ENCODE assay signal across 7 cellular contexts in genomic region chr14:106753751-106754150, GRCh38.
A peak's percentile ranks its signal among the peaks of the same experiment; 100 is the strongest.
DNase-seq lines count a peak whose midpoint lies in the region; ATAC-seq and TF ChIP-seq lines count a peak whose summit lies in the region.
"Not testable (repeated sequence)": the region's sequence is repeated elsewhere in the genome, so short reads cannot be mapped to it uniquely, and the experiment has no call there.

No MANE protein-coding gene starts in this region.

- POLR2A ChIA-PET in OCI-LY7 (lab: Charles Lee); activated CD4-positive, alpha-beta memory T cell treated with anti-CD3 and anti-CD28 coated beads for 36 hours (lab: Charles Lee); activated CD8-positive, alpha-beta T cell treated with anti-CD3 and anti-CD28 coated beads, Interleukin-2, amount 10 ng/mL, durations not matched to agents 7 days and 5 days (lab: Charles Lee): not testable (repeated sequence)

- TF ChIP-seq CTCF in GM12864 (IDR thresholded peaks at IDR 0.05; ENCODE audit: low read depth, low read length, missing control alignments), result peak; percentile 20
- TF ChIP-seq CTCF in OCI-LY7 (conservative IDR thresholded peaks at IDR 0.05; ENCODE audit: low read length), result peak; percentile 27; the same call in 1 of the 2 replicates

- H3K9me2 ChIP-seq in OCI-LY7 (ENCODE audit: insufficient read depth, low read length), result not testable (repeated sequence)

- peaks cover 17% of the 10 kb centered on the region for H3K4me1 Mint-ChIP-seq in activated CD4-positive, alpha-beta memory T cell treated with anti-CD3 and anti-CD28 coated beads for 36 hours (ENCODE audit: low read depth)
- peaks cover 17% of the 10 kb centered on the region for H3K4me1 Mint-ChIP-seq in activated CD8-positive, alpha-beta T cell treated with anti-CD3 and anti-CD28 coated beads, Interleukin-2, amount 10 ng/mL, durations not matched to agents 7 days and 5 days (ENCODE audit: low read depth)
- not testable (repeated sequence) for H3K4me1 Mint-ChIP-seq in activated naive CD4-positive, alpha-beta T cell treated with anti-CD3 and anti-CD28 coated beads, Interleukin-2, amount 10 ng/mL, durations not matched to agents 7 days and 5 days
- peaks cover 21% of the 10 kb centered on the region for H3K4me1 Mint-ChIP-seq in stimulated activated naive CD8-positive, alpha-beta T cell treated with anti-CD3 and anti-CD28 coated beads, Interleukin-15, amount 100 ng/mL, for 72 hours

- H3K4me3 Mint-ChIP-seq in activated CD4-positive, alpha-beta memory T cell treated with anti-CD3 and anti-CD28 coated beads for 36 hours; activated CD8-positive, alpha-beta T cell treated with anti-CD3 and anti-CD28 coated beads, Interleukin-2, amount 10 ng/mL, durations not matched to agents 7 days and 5 days; activated naive CD4-positive, alpha-beta T cell treated with anti-CD3 and anti-CD28 coated beads, Interleukin-2, amount 10 ng/mL, durations not matched to agents 7 days and 5 days; stimulated activated naive CD8-positive, alpha-beta T cell treated with anti-CD3 and anti-CD28 coated beads, Interleukin-15, amount 100 ng/mL, for 72 hours: not testable (repeated sequence)

- not testable (repeated sequence) for H3K9me3 ChIP-seq in OCI-LY7 (ENCODE audit: low read length)

- H2AFZ ChIP-seq in OCI-LY7 (ENCODE audit: low read length), result not testable (repeated sequence)

- not testable (repeated sequence) for H3K4me1 ChIP-seq in OCI-LY7 (ENCODE audit: insufficient read depth, low read length, poor library complexity, severe bottlenecking)

- BruUV-seq in OCI-LY7 (replicated peaks; lab: Mats Ljungman, UMichigan), result not testable (repeated sequence)

- not testable (repeated sequence) for H3K27ac ChIP-seq in OCI-LY7 (ENCODE audit: low read depth, low read length, poor library complexity, severe bottlenecking)

- ATAC-seq in activated CD8-positive, alpha-beta T cell treated with anti-CD3 and anti-CD28 coated beads, Interleukin-2, amount 10 ng/mL, durations not matched to agents 7 days and 5 days, result peak; percentile 61
- peak; percentile 49 for ATAC-seq in stimulated activated naive CD8-positive, alpha-beta T cell treated with anti-CD3 and anti-CD28 coated beads, Interleukin-15, amount 100 ng/mL, for 72 hours

- intact Hi-C loops in OCI-LY7 (cut with micrococcal nuclease; ENCODE audit: unreplicated experiment); activated CD4-positive, alpha-beta memory T cell treated with anti-CD3 and anti-CD28 coated beads for 36 hours (cut with micrococcal nuclease): not testable (repeated sequence)

- not testable (repeated sequence) for H3K79me2 ChIP-seq in OCI-LY7 (ENCODE audit: insufficient read depth, low read depth, low read length)

- not testable (repeated sequence) for H3K4me2 ChIP-seq in OCI-LY7 (ENCODE audit: low read length)

- not testable (repeated sequence) for H3K4me3 ChIP-seq in GM12864 (ENCODE audit: low read depth, low read length); OCI-LY7 (ENCODE audit: low read depth, low read length, poor library complexity, severe bottlenecking)

- not testable (repeated sequence) for H3K27ac Mint-ChIP-seq in activated CD4-positive, alpha-beta memory T cell treated with anti-CD3 and anti-CD28 coated beads for 36 hours; activated CD8-positive, alpha-beta T cell treated with anti-CD3 and anti-CD28 coated beads, Interleukin-2, amount 10 ng/mL, durations not matched to agents 7 days and 5 days; activated naive CD4-positive, alpha-beta T cell treated with anti-CD3 and anti-CD28 coated beads, Interleukin-2, amount 10 ng/mL, durations not matched to agents 7 days and 5 days; stimulated activated naive CD8-positive, alpha-beta T cell treated with anti-CD3 and anti-CD28 coated beads, Interleukin-15, amount 100 ng/mL, for 72 hours

- not testable (repeated sequence) for H3K36me3 Mint-ChIP-seq in activated CD4-positive, alpha-beta memory T cell treated with anti-CD3 and anti-CD28 coated beads for 36 hours; activated CD8-positive, alpha-beta T cell treated with anti-CD3 and anti-CD28 coated beads, Interleukin-2, amount 10 ng/mL, durations not matched to agents 7 days and 5 days (ENCODE audit: low read depth); activated naive CD4-positive, alpha-beta T cell treated with anti-CD3 and anti-CD28 coated beads, Interleukin-2, amount 10 ng/mL, durations not matched to agents 7 days and 5 days

- H4K20me1 ChIP-seq in OCI-LY7 (ENCODE audit: insufficient read depth, low read length), result not testable (repeated sequence)

- H3K36me3 ChIP-seq in OCI-LY7 (ENCODE audit: insufficient read depth, low read length), result not testable (repeated sequence)

- CTCF ChIA-PET in OCI-LY7 (lab: Charles Lee; ENCODE audit: unreplicated experiment), result not testable (repeated sequence)
- CTCF ChIA-PET in activated CD4-positive, alpha-beta memory T cell treated with anti-CD3 and anti-CD28 coated beads for 36 hours (lab: Charles Lee), result interaction anchor here (1.1 kb wide), 1 partner anchor 90 kb away, joined by 4 read pairs; no protein-coding TSS in a partner anchor
- CTCF ChIA-PET in activated CD8-positive, alpha-beta T cell treated with anti-CD3 and anti-CD28 coated beads, Interleukin-2, amount 10 ng/mL, durations not matched to agents 7 days and 5 days (lab: Charles Lee), result interaction anchor here (0.8 to 2.3 kb wide), 4 partner anchors 12 to 78 kb away, joined by 3 to 8 read pairs (median 3); no protein-coding TSS in a partner anchor
- CTCF ChIA-PET in activated naive CD4-positive, alpha-beta T cell treated with anti-CD3 and anti-CD28 coated beads, Interleukin-2, amount 10 ng/mL, durations not matched to agents 7 days and 5 days (lab: Charles Lee), result interaction anchor here (1.8 kb wide), 1 partner anchor 13 kb away, joined by 5 read pairs; no protein-coding TSS in a partner anchor

- H3K27me3 Mint-ChIP-seq in activated CD4-positive, alpha-beta memory T cell treated with anti-CD3 and anti-CD28 coated beads for 36 hours; activated CD8-positive, alpha-beta T cell treated with anti-CD3 and anti-CD28 coated beads, Interleukin-2, amount 10 ng/mL, durations not matched to agents 7 days and 5 days (ENCODE audit: low read depth); stimulated activated naive CD8-positive, alpha-beta T cell treated with anti-CD3 and anti-CD28 coated beads, Interleukin-15, amount 100 ng/mL, for 72 hours: not testable (repeated sequence)
- H3K27me3 Mint-ChIP-seq in activated naive CD4-positive, alpha-beta T cell treated with anti-CD3 and anti-CD28 coated beads, Interleukin-2, amount 10 ng/mL, durations not matched to agents 7 days and 5 days, result peaks cover 14% of the 10 kb centered on the region

- DNase-seq in GM12864 (ENCODE audit: low read depth); stimulated activated naive CD8-positive, alpha-beta T cell treated with anti-CD3 and anti-CD28 coated beads, Interleukin-15, amount 100 ng/mL, for 72 hours: not testable (repeated sequence)
- DNase-seq in NAMALWA (ENCODE audit: low spot score), result peak; percentile 33
- DNase-seq in OCI-LY7 (ENCODE audit: low spot score), result peak; percentile 38
- peak; percentile 25 for DNase-seq in activated CD4-positive, alpha-beta memory T cell treated with anti-CD3 and anti-CD28 coated beads for 36 hours
- peak; percentile 55 for DNase-seq in activated CD8-positive, alpha-beta T cell treated with anti-CD3 and anti-CD28 coated beads, Interleukin-2, amount 10 ng/mL, durations not matched to agents 7 days and 5 days
- DNase-seq in activated naive CD4-positive, alpha-beta T cell treated with anti-CD3 and anti-CD28 coated beads, Interleukin-2, amount 10 ng/mL, durations not matched to agents 7 days and 5 days, result peak; percentile 34

- H3K9me3 Mint-ChIP-seq in activated CD4-positive, alpha-beta memory T cell treated with anti-CD3 and anti-CD28 coated beads for 36 hours; activated CD8-positive, alpha-beta T cell treated with anti-CD3 and anti-CD28 coated beads, Interleukin-2, amount 10 ng/mL, durations not matched to agents 7 days and 5 days (ENCODE audit: insufficient read depth); activated naive CD4-positive, alpha-beta T cell treated with anti-CD3 and anti-CD28 coated beads, Interleukin-2, amount 10 ng/mL, durations not matched to agents 7 days and 5 days; stimulated activated naive CD8-positive, alpha-beta T cell treated with anti-CD3 and anti-CD28 coated beads, Interleukin-15, amount 100 ng/mL, for 72 hours: not testable (repeated sequence)
